Comparison of ENCODE assay signal across 25 cellular contexts in genomic region chr5:99815-100214, GRCh38. TPM values are rescaled to one million over a fixed set of nuclear protein-coding genes. Genes with fewer than 3 reads are reported as not detected.
DNase-seq lines count a peak whose midpoint lies in the region; ATAC-seq, FAIRE-seq and TF ChIP-seq lines count a peak whose summit lies in the region.
"Had no signal": no experiment of that assay in that cellular context is flagged by ENCODE, and none has a peak within 500 bp of the region (broad histone marks: within the 10 kb centered on the region; RNA-seq: fewer than 3 reads in every experiment).

No MANE protein-coding gene starts in this region.

- ATAC-seq in activated CD4-positive, CD25-positive, alpha-beta regulatory T cell treated with anti-CD3 and anti-CD28 coated beads, Interleukin-2, amount 50 U/mL, for 24 hours: no peak
- ATAC-seq: effector memory CD8-positive, alpha-beta T cell had no signal

- FAIRE-seq in astrocyte (lab: Jason Lieb, UNC): no peak
- FAIRE-seq: colon had no signal

- no peak overlapping the region for H3K4me3 ChIP-seq in astrocyte (ENCODE audit: insufficient read depth, low read depth, low read length)
- H3K4me3 ChIP-seq in left ventricle myocardium inferior: no peak overlapping the region
- H3K4me3 ChIP-seq: skin epidermis had no signal

- H3K27me3 ChIP-seq in astrocyte (ENCODE audit: insufficient read depth, low read length): peaks cover 3% of the 10 kb centered on the region
- peaks cover 78% of the 10 kb centered on the region for H3K27me3 ChIP-seq in left ventricle myocardium inferior (ENCODE audit: low read depth)

- H3K27ac Mint-ChIP-seq in astrocyte (ENCODE audit: unreplicated experiment): no peak overlapping the region
- peak overlapping the region; percentile 14 for H3K27ac Mint-ChIP-seq in type B pancreatic cell
- H3K27ac Mint-ChIP-seq: activated T-cell treated with anti-CD3 and anti-CD28 coated beads, Interleukin-2, amount 50 U/mL, for 24 hours; effector memory CD8-positive, alpha-beta T cell; IgD-negative memory B cell; T-helper 1 cell treated with Interleukin-12 subunit alpha and Interleukin-12 subunit beta and Interleukin-4 antibody, amounts not matched to agents 30 μg/mL and 1 μg/mL, for 36 hours had no signal

- H3K4me1 ChIP-seq in astrocyte (ENCODE audit: insufficient read depth, low read length): no peaks in the 10 kb centered on the region
- no peaks in the 10 kb centered on the region for H3K4me1 ChIP-seq in left ventricle myocardium inferior

- H3K4me3 Mint-ChIP-seq in astrocyte (ENCODE audit: unreplicated experiment) (no peak overlapping the region), type B pancreatic cell (no peak overlapping the region)
- H3K4me3 Mint-ChIP-seq: activated T-cell treated with anti-CD3 and anti-CD28 coated beads, Interleukin-2, amount 50 U/mL, for 24 hours; effector memory CD8-positive, alpha-beta T cell; IgD-negative memory B cell; T-helper 1 cell treated with Interleukin-12 subunit alpha and Interleukin-12 subunit beta and Interleukin-4 antibody, amounts not matched to agents 30 μg/mL and 1 μg/mL, for 36 hours had no signal

- TF ChIP-seq CTCF in astrocyte (IDR thresholded peaks at IDR 0.05; ENCODE audit: insufficient read depth, low read depth, low read length) (no peak), type B pancreatic cell (conservative IDR thresholded peaks at IDR 0.05) (no peak), left ventricle myocardium inferior (IDR thresholded peaks at IDR 0.05; ENCODE audit: borderline replicate concordance) (no peak)

- H3K79me2 ChIP-seq in astrocyte (ENCODE audit: insufficient read depth, low read length): peaks cover 28% of the 10 kb centered on the region

- no peak overlapping the region for H2AFZ ChIP-seq in astrocyte (ENCODE audit: low read depth, low read length)

- no peaks in the 10 kb centered on the region for H3K36me3 ChIP-seq in astrocyte (ENCODE audit: insufficient read depth, low read length)
- no peaks in the 10 kb centered on the region for H3K36me3 ChIP-seq in left ventricle myocardium inferior

- H3K9me3 Mint-ChIP-seq in astrocyte (ENCODE audit: unreplicated experiment) (no peaks in the 10 kb centered on the region), type B pancreatic cell (no peaks in the 10 kb centered on the region)
- H3K9me3 Mint-ChIP-seq: activated T-cell treated with anti-CD3 and anti-CD28 coated beads, Interleukin-2, amount 50 U/mL, for 24 hours; effector memory CD8-positive, alpha-beta T cell; T-helper 1 cell treated with Interleukin-12 subunit alpha and Interleukin-12 subunit beta and Interleukin-4 antibody, amounts not matched to agents 30 μg/mL and 1 μg/mL, for 36 hours had no signal

- H3K27me3 Mint-ChIP-seq in astrocyte (ENCODE audit: low read depth, unreplicated experiment) (peaks cover 7% of the 10 kb centered on the region), type B pancreatic cell (no peaks in the 10 kb centered on the region)

- H3K9me3 ChIP-seq in astrocyte (ENCODE audit: insufficient read depth, low read depth, low read length): no peaks in the 10 kb centered on the region
- no peaks in the 10 kb centered on the region for H3K9me3 ChIP-seq in left ventricle myocardium inferior (replicated peaks)

- H3K9ac ChIP-seq in astrocyte (ENCODE audit: low read length): no peak overlapping the region

- no peak overlapping the region for H3K27ac ChIP-seq in astrocyte (ENCODE audit: low read depth, low read length)
- H3K27ac ChIP-seq in left ventricle myocardium inferior (replicated peaks): no peak overlapping the region
- H3K27ac ChIP-seq: skin epidermis had no signal

- peaks cover 35% of the 10 kb centered on the region for H4K20me1 ChIP-seq in astrocyte (ENCODE audit: insufficient read depth, low read length)

- DNase-seq in NCI-H187 treated with DMSO at 0.1 percent for 48 hours (lab: John Stamatoyannopoulos, UW) (peak; percentile 17), NCI-H187 (lab: John Stamatoyannopoulos, UW) (no peak), NCI-H2029 (lab: John Stamatoyannopoulos, UW) (peak; percentile 4), astrocyte (ENCODE audit: low read depth) (peak; percentile 10), type B pancreatic cell (ENCODE audit: extremely low spot score, unreplicated experiment) (no peak), left ventricle myocardium inferior (no peak), cortex of kidney (lab: John Stamatoyannopoulos, UW) (no peak)
- DNase-seq: activated T-cell treated with anti-CD3 and anti-CD28 coated beads, Interleukin-2, amount 50 U/mL, for 24 hours; COR-L47; DND-41; effector memory CD8-positive, alpha-beta T cell; foreskin fibroblast; HCEC 1CT; mammary epithelial cell; NCI-H1930; NCI-H524 treated with DMSO at 0.1 percent for 48 hours; RPMI8226; stimulated activated CD4-positive, alpha-beta T cell treated with anti-CD3 and anti-CD28 coated beads, Interleukin-1b, Interleukin-23, amount 100 ng/mL, for 48 hours; trophoblast cell had no signal

- intact Hi-C loops in left ventricle myocardium inferior (cut with micrococcal nuclease): no loop called here

- H3K4me1 Mint-ChIP-seq in astrocyte (ENCODE audit: low read depth, unreplicated experiment) (peaks cover 21% of the 10 kb centered on the region), type B pancreatic cell (ENCODE audit: unreplicated experiment) (peaks cover 10% of the 10 kb centered on the region)
- H3K4me1 Mint-ChIP-seq: IgD-negative memory B cell had no signal

- peaks cover 4% of the 10 kb centered on the region for H3K36me3 Mint-ChIP-seq in astrocyte (ENCODE audit: low read depth, unreplicated experiment)
- H3K36me3 Mint-ChIP-seq in type B pancreatic cell: peaks cover 17% of the 10 kb centered on the region
- H3K36me3 Mint-ChIP-seq: IgD-negative memory B cell had no signal

- peak overlapping the region; percentile 1 for H3K4me2 ChIP-seq in astrocyte (ENCODE audit: low read length)

RNA-seq across cellular contexts. Expression of gene PLEKHG4B, which starts 7.8 kb away (rescaled TPM):
- total RNA-seq in astrocyte: 6.1 and 8.1 TPM in 2 replicates
- 32.8 and 46.6 TPM in 2 replicates for total RNA-seq in type B pancreatic cell (ENCODE audit: low replicate concordance)
- total RNA-seq in left ventricle myocardium inferior: not detected
- total RNA-seq: pulmonary artery endothelial cell had no signal

Comparison
In these comparisons a context has a peak if more than half of its experiments do, and no peak if none do; other contexts are left out.
1. DNase-seq: peak in NCI-H187 treated with DMSO at 0.1 percent for 48 hours (single experiment), NCI-H2029 (single experiment) and astrocyte (single experiment); none in NCI-H187 (0 of 2), type B pancreatic cell (single experiment), left ventricle myocardium inferior (single experiment) and cortex of kidney (single experiment).